Comparison of ENCODE assay signal across 1 cellular context in genomic region chr11:287821-288327, GRCh38.
TF ChIP-seq lines count a peak whose summit lies in the region.

No MANE protein-coding gene starts in this region.

TF ChIP-seq in HepG2, 621 proteins besides CTCF, POLR2A, EP300 and RAD21:
- TF ChIP-seq ZNF335 (CRISPR knock-in tag; IDR thresholded peaks at IDR 0.05), result no peak
- TF ChIP-seq ZNF12 (CRISPR knock-in tag; IDR thresholded peaks at IDR 0.05), result no peak
- 0 out of 2 replicates have a peak, but pooled peaks have one; percentile 12 for TF ChIP-seq GABPB1 (CRISPR knock-in tag; IDR thresholded peaks at IDR 0.05)
- no peak for TF ChIP-seq ZNF878 (CRISPR knock-in tag; IDR thresholded peaks at IDR 0.05)
- TF ChIP-seq BCL3 (CRISPR knock-in tag; IDR thresholded peaks at IDR 0.05), result no peak
- no peak for TF ChIP-seq ETV5 (CRISPR knock-in tag; IDR thresholded peaks at IDR 0.05; ENCODE audit: borderline replicate concordance)
- TF ChIP-seq HMG20A (CRISPR knock-in tag; IDR thresholded peaks at IDR 0.05; ENCODE audit: borderline replicate concordance), result no peak
- no peak for TF ChIP-seq ZNF580 (CRISPR knock-in tag; IDR thresholded peaks at IDR 0.05; ENCODE audit: borderline replicate concordance, low read depth)
- no peak for TF ChIP-seq ZNF773 (CRISPR knock-in tag; IDR thresholded peaks at IDR 0.05; ENCODE audit: borderline replicate concordance)
- TF ChIP-seq ZMAT5 (CRISPR knock-in tag; IDR thresholded peaks at IDR 0.05; ENCODE audit: borderline replicate concordance, low read depth), result no peak
- peak; percentile 87 for TF ChIP-seq MTF2 (CRISPR knock-in tag; IDR thresholded peaks at IDR 0.05; ENCODE audit: borderline replicate concordance)
- TF ChIP-seq KDM1A (CRISPR knock-in tag; IDR thresholded peaks at IDR 0.05), result no peak
- no peak for TF ChIP-seq TCF7L2 (IDR thresholded peaks at IDR 0.05; ENCODE audit: low read depth, low read length)
- no peak for TF ChIP-seq SIX4 (CRISPR knock-in tag; IDR thresholded peaks at IDR 0.05)
- TF ChIP-seq NRL (CRISPR knock-in tag; IDR thresholded peaks at IDR 0.05; ENCODE audit: borderline replicate concordance), result peak; percentile 24; the same call in 1 of the 2 replicates
- TF ChIP-seq PRDM15 (CRISPR knock-in tag; IDR thresholded peaks at IDR 0.05), result no peak
- TF ChIP-seq UBTF (CRISPR knock-in tag; IDR thresholded peaks at IDR 0.05), result peak; percentile 49; the same call in 1 of the 2 replicates
- TF ChIP-seq MAX (IDR thresholded peaks at IDR 0.05), result peak; percentile 38
- TF ChIP-seq ZNF337 (CRISPR knock-in tag; IDR thresholded peaks at IDR 0.05; ENCODE audit: borderline replicate concordance, low read depth), result no peak
- TF ChIP-seq AKAP8 (CRISPR knock-in tag; IDR thresholded peaks at IDR 0.05), result no peak
- TF ChIP-seq ZNF687 (CRISPR knock-in tag; IDR thresholded peaks at IDR 0.05), result peak; percentile 72
- peak; percentile 21 for TF ChIP-seq HNRNPLL (IDR thresholded peaks at IDR 0.05; ENCODE audit: low read depth, low read length, poor library complexity, severe bottlenecking)
- TF ChIP-seq MLXIP (CRISPR knock-in tag; IDR thresholded peaks at IDR 0.05; ENCODE audit: borderline replicate concordance), result no peak
- no peak for TF ChIP-seq TFAP4 (IDR thresholded peaks at IDR 0.05; ENCODE audit: borderline replicate concordance, low read depth)
- TF ChIP-seq THAP8 (CRISPR knock-in tag; IDR thresholded peaks at IDR 0.05; ENCODE audit: borderline replicate concordance), result no peak
- TF ChIP-seq CAMTA2 (CRISPR knock-in tag; IDR thresholded peaks at IDR 0.05; ENCODE audit: borderline replicate concordance), result no peak
- no peak for TF ChIP-seq ZNF83 (CRISPR knock-in tag; IDR thresholded peaks at IDR 0.05; ENCODE audit: borderline replicate concordance)
- no peak for TF ChIP-seq FOXO1 (CRISPR knock-in tag; IDR thresholded peaks at IDR 0.05)
